In genomic region chr19:14782978-14783545, GRCh38 we compare ENCODE assay signal across 23 cellular contexts. TPM values are rescaled to one million over a fixed set of nuclear protein-coding genes. Genes with fewer than 3 reads are reported as not detected.
"Had no signal": no experiment of that assay in that cellular context is flagged by ENCODE, and none has a peak within 500 bp of the region (broad histone marks: within the 10 kb centered on the region; RNA-seq: fewer than 3 reads in every experiment).

No MANE protein-coding gene starts in this region.

- DNase-seq: activated CD4-positive, alpha-beta T cell treated with anti-CD3 and anti-CD28 coated beads for 48 hours; activated effector memory CD4-positive, alpha-beta T cell treated with anti-CD3 and anti-CD28 coated beads, Interleukin-2, amount 50 U/mL, for 16 hours; activated naive CD8-positive, alpha-beta T cell treated with anti-CD3 and anti-CD28 coated beads for 36 hours; activated T-cell treated with anti-CD3 and anti-CD28 coated beads, Interleukin-2, amount 50 U/mL, for 4 hours; anterior cingulate cortex; glutamatergic neuron; immature natural killer cell; naive thymus-derived CD4-positive, alpha-beta T cell; nucleus accumbens; right cardiac atrium; small intestine had no signal

- FAIRE-seq: small intestine had no signal

- H3K27ac ChIP-seq: esophagus muscularis mucosa had no signal

- H3K4me1 ChIP-seq: esophagus muscularis mucosa had no signal

- H3K9me3 ChIP-seq: esophagus muscularis mucosa had no signal

- H3K36me3 Mint-ChIP-seq: activated naive CD8-positive, alpha-beta T cell treated with anti-CD3 and anti-CD28 coated beads for 36 hours; immature natural killer cell; stimulated activated memory B cell treated with anti-CD40 and anti-IgM and Interleukin-4, amounts not matched to agents 10 μg/mL and 1 μg/mL and 100 μg/mL, for 72 hours; WTC11 had no signal

- ATAC-seq: activated T-cell treated with anti-CD3 and anti-CD28 coated beads, Interleukin-2, amount 50 U/mL, for 4 hours; stimulated activated memory B cell treated with anti-CD40 and anti-IgM and Interleukin-4, amounts not matched to agents 10 μg/mL and 1 μg/mL and 100 μg/mL, for 72 hours; WTC11 had no signal

- H3K36me3 ChIP-seq: esophagus muscularis mucosa had no signal

- H3K27ac Mint-ChIP-seq: activated naive CD8-positive, alpha-beta T cell treated with anti-CD3 and anti-CD28 coated beads for 36 hours; immature natural killer cell; naive thymus-derived CD4-positive, alpha-beta T cell; progenitor cell of endocrine pancreas; stimulated activated memory B cell treated with anti-CD40 and anti-IgM and Interleukin-4, amounts not matched to agents 10 μg/mL and 1 μg/mL and 100 μg/mL, for 72 hours; WTC11 had no signal

- H3K4me3 ChIP-seq: esophagus muscularis mucosa, lung had no signal

- H3K4me3 Mint-ChIP-seq: activated naive CD8-positive, alpha-beta T cell treated with anti-CD3 and anti-CD28 coated beads for 36 hours; activated T-cell treated with anti-CD3 and anti-CD28 coated beads, Interleukin-2, amount 50 U/mL, for 4 hours; immature natural killer cell; naive thymus-derived CD4-positive, alpha-beta T cell; stimulated activated memory B cell treated with anti-CD40 and anti-IgM and Interleukin-4, amounts not matched to agents 10 μg/mL and 1 μg/mL and 100 μg/mL, for 72 hours; WTC11 had no signal

RNA-seq across cellular contexts. Expression of gene ADGRE2, which starts 4.7 kb away (rescaled TPM):
- total RNA-seq: progenitor cell of endocrine pancreas had no signal

RNA-seq across cellular contexts. Expression of gene OR7A5, which starts 51.9 kb away (rescaled TPM):
- total RNA-seq: activated naive CD8-positive, alpha-beta T cell treated with anti-CD3 and anti-CD28 coated beads for 36 hours; activated T-cell treated with anti-CD3 and anti-CD28 coated beads, Interleukin-2, amount 50 U/mL, for 4 hours; cerebellum; dermis microvascular lymphatic vessel endothelial cell; fibroblast of villous mesenchyme; lung; naive thymus-derived CD4-positive, alpha-beta T cell; progenitor cell of endocrine pancreas; right cardiac atrium; subcutaneous adipose tissue; T-helper 1 cell treated with Interleukin-12 subunit alpha and Interleukin-12 subunit beta and Interleukin-4 antibody, amounts not matched to agents 30 ng/mL and 1 ng/mL, for 36 hours; urinary bladder; WTC11 had no signal
- polyA plus RNA-seq: immature natural killer cell; lung; naive thymus-derived CD4-positive, alpha-beta T cell; small intestine; urinary bladder had no signal

RNA-seq across cellular contexts. Expression of gene OR7C1, which starts 51.9 kb away (rescaled TPM):
- total RNA-seq: activated naive CD8-positive, alpha-beta T cell treated with anti-CD3 and anti-CD28 coated beads for 36 hours; activated T-cell treated with anti-CD3 and anti-CD28 coated beads, Interleukin-2, amount 50 U/mL, for 4 hours; cerebellum; dermis microvascular lymphatic vessel endothelial cell; fibroblast of villous mesenchyme; lung; mononuclear cell; naive thymus-derived CD4-positive, alpha-beta T cell; progenitor cell of endocrine pancreas; right cardiac atrium; subcutaneous adipose tissue; T-helper 1 cell treated with Interleukin-12 subunit alpha and Interleukin-12 subunit beta and Interleukin-4 antibody, amounts not matched to agents 30 ng/mL and 1 ng/mL, for 36 hours; urinary bladder; WTC11 had no signal
- polyA plus RNA-seq: immature natural killer cell; naive thymus-derived CD4-positive, alpha-beta T cell; small intestine had no signal
